8 cellular contexts compared by ENCODE assay signal in the genomic region with DNA sequence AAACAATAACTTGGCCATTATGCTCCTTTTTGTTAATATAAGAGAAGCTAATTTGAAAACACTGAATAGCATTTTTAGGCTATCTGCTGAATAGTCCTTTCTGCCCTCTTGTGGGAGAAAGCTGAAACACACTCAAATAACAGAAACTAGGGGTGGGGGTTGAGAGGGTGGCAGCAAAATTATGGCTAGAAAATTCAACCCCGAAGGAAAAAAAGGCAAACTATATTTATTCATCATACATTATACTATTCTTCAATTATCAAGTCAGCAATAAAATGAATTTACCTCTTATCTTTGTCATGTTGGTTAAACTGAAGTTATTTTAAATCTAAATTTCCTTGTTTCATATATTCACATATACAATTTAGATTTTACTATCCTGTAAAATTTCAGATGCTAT.
DNase-seq lines count a peak whose midpoint lies in the region; ATAC-seq and TF ChIP-seq lines count a peak whose summit lies in the region.

No MANE protein-coding gene starts in this region.

- no peak overlapping the region for H3K27ac ChIP-seq in fibroblast of lung (ENCODE audit: insufficient read depth, low read length)

- H3K4me3 ChIP-seq in MG63 (no peak overlapping the region), fibroblast of lung (replicated peaks in 1 of 4; ENCODE audit: control extremely low read depth in 1 of 4, insufficient read depth in 1 of 4, low read depth in 3 of 4, low read length in 4 of 4) (no peak overlapping the region)

- no peaks in the 10 kb centered on the region for H3K4me1 ChIP-seq in fibroblast of lung (ENCODE audit: control insufficient read depth, extremely low read depth, insufficient read depth, low read length)

- no peak overlapping the region for H3K4me2 ChIP-seq in fibroblast of lung (ENCODE audit: extremely low read depth, insufficient read depth, low read length)

- H3K9ac ChIP-seq in fibroblast of lung (ENCODE audit: insufficient read depth, low read length), result no peak overlapping the region

- H3K9me3 ChIP-seq in MG63, result no peaks in the 10 kb centered on the region
- no peaks in the 10 kb centered on the region for H3K9me3 ChIP-seq in fibroblast of lung (ENCODE audit: control insufficient read depth, insufficient read depth, low read depth, low read length)

- H3K79me2 ChIP-seq in fibroblast of lung (ENCODE audit: control insufficient read depth, insufficient read depth, low read length), result no peaks in the 10 kb centered on the region

- H3K27me3 ChIP-seq in MG63 (no peaks in the 10 kb centered on the region), fibroblast of lung (ENCODE audit: control insufficient read depth, insufficient read depth, low read length) (no peaks in the 10 kb centered on the region)

- peak; percentile 28 for DNase-seq in A172 (ENCODE audit: low spot score)
- DNase-seq in GM04504 (ENCODE audit: low read depth), result peak; percentile 21
- DNase-seq in MG63, result peak; percentile 8
- DNase-seq in SHP77 treated with DMSO at 0.1 percent for 48 hours (lab: John Stamatoyannopoulos, UW), result peak; percentile 20
- peak; percentile 19 to 50 for DNase-seq in fibroblast of lung (ENCODE audit: low read depth in 2 of 2)
- peak; percentile 89 for DNase-seq in pons (ENCODE audit: low spot score)
- DNase-seq in activated CD4-positive, alpha-beta T cell treated with anti-CD3 and anti-CD28 coated beads, Interleukin-2, amount 50 U/mL, for 1 hour, result no peak

- peak; percentile 82 to 86 for TF ChIP-seq CTCF in fibroblast of lung (conservative IDR thresholded peaks at IDR 0.05 in 1 of 2, IDR thresholded peaks at IDR 0.05 in 1 of 2; ENCODE audit: low read depth in 1 of 2, low read length in 2 of 2)

- H4K20me1 ChIP-seq in fibroblast of lung (ENCODE audit: control insufficient read depth, extremely low read depth, insufficient read depth, low read length), result no peaks in the 10 kb centered on the region

- no peak overlapping the region for H2AFZ ChIP-seq in fibroblast of lung (ENCODE audit: low read length)

- no peak for ATAC-seq in HG03045 (IDR thresholded peaks at IDR 0.05; ENCODE audit: unreplicated experiment)

- H3K36me3 ChIP-seq in MG63 (no peaks in the 10 kb centered on the region), fibroblast of lung (ENCODE audit: control insufficient read depth, insufficient read depth, low read length) (no peaks in the 10 kb centered on the region)
